24 cellular contexts compared by ENCODE assay signal in the genomic region with DNA sequence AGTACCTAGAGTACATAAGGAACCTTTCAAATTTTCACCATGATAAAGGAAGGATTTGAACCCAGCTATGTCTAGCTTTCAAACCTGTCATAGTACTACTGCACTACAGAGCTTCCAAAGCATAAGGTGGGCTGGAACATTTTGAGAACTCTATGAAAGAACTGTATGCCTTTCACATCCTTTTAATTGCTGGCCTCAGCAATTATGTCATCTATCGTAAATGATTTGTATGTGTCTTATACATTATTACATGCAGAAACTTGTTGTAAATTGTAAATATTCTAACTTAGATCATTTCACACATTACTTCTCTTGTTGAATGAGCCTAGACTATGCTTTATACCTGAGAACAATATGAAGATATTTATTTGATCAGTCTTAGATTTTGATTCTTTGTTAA.
DNase-seq lines count a peak whose midpoint lies in the region; ATAC-seq, FAIRE-seq and TF ChIP-seq lines count a peak whose summit lies in the region.
"Had no signal": no experiment of that assay in that cellular context is flagged by ENCODE, and none has a peak within 500 bp of the region (broad histone marks: within the 10 kb centered on the region; RNA-seq: fewer than 3 reads in every experiment).

No MANE protein-coding gene starts in this region.

- H3K9me3 Mint-ChIP-seq in naive thymus-derived CD4-positive, alpha-beta T cell: peaks cover 0 to 4% (median 0%) of the 10 kb centered on the region in 11 donors
- H3K9me3 Mint-ChIP-seq: CD4-positive, alpha-beta T cell; CD8-positive, alpha-beta T cell had no signal

- H2AFZ ChIP-seq in IMR-90 (replicated peaks; ENCODE audit: low read length, poor library complexity) (no peak overlapping the region), K562 (ENCODE audit: low read depth, low read length) (no peak overlapping the region)

- H3K36me3 ChIP-seq in IMR-90 (ENCODE audit: control insufficient read depth, insufficient read depth, low read length): no peaks in the 10 kb centered on the region
- no peaks in the 10 kb centered on the region for H3K36me3 ChIP-seq in K562 (ENCODE audit: control insufficient read depth, insufficient read depth, low read length)
- no peaks in the 10 kb centered on the region for H3K36me3 ChIP-seq in naive thymus-derived CD4-positive, alpha-beta T cell (ENCODE audit: control insufficient read depth in 2 of 3, insufficient read depth in 3 of 3, low read length in 3 of 3)
- H3K36me3 ChIP-seq: BLaER1 treated with 17β-estradiol and CSF1 and Interleukin-3, amounts not matched to agents 10 nM and 100 nM had no signal

- no peak overlapping the region for H2BK5ac ChIP-seq in IMR-90 (ENCODE audit: low read depth, low read length, poor library complexity, severe bottlenecking)

- H4K91ac ChIP-seq in IMR-90 (ENCODE audit: insufficient read depth, low read depth, low read length): no peak overlapping the region

- no peak overlapping the region for H3K56ac ChIP-seq in IMR-90 (ENCODE audit: extremely low read depth, insufficient read depth, low read length)

- CTCF ChIA-PET in A549 (lab: Yijun Ruan, JAX) (no interaction called here), IMR-90 (lab: Yijun Ruan, JAX) (no interaction called here), K562 (lab: Yijun Ruan, JAX; ENCODE audit: low intra/inter-chr PET ratio) (no interaction called here)
- CTCF ChIA-PET in naive thymus-derived CD4-positive, alpha-beta T cell (lab: Charles Lee): no interaction called here

- DNase-seq in A549 (ENCODE audit: low read depth in 1 of 2, low spot score in 1 of 2): no peak
- no peak for DNase-seq in IMR-90
- no peak for DNase-seq in K562 (ENCODE audit: extremely low read depth in 1 of 4, low spot score in 3 of 4)
- no peak for DNase-seq in naive thymus-derived CD4-positive, alpha-beta T cell
- DNase-seq in NCI-H187 (lab: John Stamatoyannopoulos, UW): no peak
- DNase-seq: 8988T; AML-193; Caco-2; Calu3; CD4-positive, alpha-beta T cell; CD8-positive, alpha-beta T cell; DMS53; DMS79; DND-41; EL; GDM1 had no signal

- no peak overlapping the region for H4K8ac ChIP-seq in IMR-90 (ENCODE audit: low read depth in 2 of 2, low read length in 2 of 2)

- no peak overlapping the region for H3K4me2 ChIP-seq in A549
- H3K4me2 ChIP-seq in IMR-90 (ENCODE audit: low read depth, low read length): no peak overlapping the region
- H3K4me2 ChIP-seq in K562 (ENCODE audit: insufficient read depth, low read length): no peak overlapping the region
- H3K4me2 ChIP-seq: BLaER1 treated with 17β-estradiol and CSF1 and Interleukin-3, amounts not matched to agents 10 nM and 100 nM had no signal

- no peaks in the 10 kb centered on the region for H3K36me3 Mint-ChIP-seq in naive thymus-derived CD4-positive, alpha-beta T cell
- H3K36me3 Mint-ChIP-seq: CD8-positive, alpha-beta T cell had no signal

- H3K4me3 Mint-ChIP-seq in naive thymus-derived CD4-positive, alpha-beta T cell: no peak overlapping the region
- H3K4me3 Mint-ChIP-seq: B cell; CD4-positive, alpha-beta T cell; CD8-positive, alpha-beta T cell had no signal

- H3K4me1 ChIP-seq in A549: no peaks in the 10 kb centered on the region
- H3K4me1 ChIP-seq in IMR-90 (ENCODE audit: control insufficient read depth, insufficient read depth, low read length): no peaks in the 10 kb centered on the region
- H3K4me1 ChIP-seq in K562 (replicated peaks in 1 of 2; ENCODE audit: control insufficient read depth in 2 of 2, insufficient read depth in 2 of 2, low read length in 2 of 2): no peaks in the 10 kb centered on the region
- H3K4me1 ChIP-seq in naive thymus-derived CD4-positive, alpha-beta T cell (ENCODE audit: control insufficient read depth in 2 of 2, insufficient read depth in 2 of 2, low read length in 2 of 2): no peaks in the 10 kb centered on the region
- H3K4me1 ChIP-seq: BLaER1 treated with 17β-estradiol and CSF1 and Interleukin-3, amounts not matched to agents 10 nM and 100 nM; Caco-2 had no signal

- peaks cover 0 to 14% (median 4%) of the 10 kb centered on the region in 5 donors for H3K27me3 Mint-ChIP-seq in naive thymus-derived CD4-positive, alpha-beta T cell
- H3K27me3 Mint-ChIP-seq: B cell; CD4-positive, alpha-beta T cell had no signal

- H3K18ac ChIP-seq in IMR-90 (ENCODE audit: low read depth, low read length): no peak overlapping the region

- TF ChIP-seq POLR2A in A549 (IDR thresholded peaks at IDR 0.05; ENCODE audit: low read length) (no peak), IMR-90 (IDR thresholded peaks at IDR 0.05; ENCODE audit: low read depth, low read length) (no peak), K562 (conservative IDR thresholded peaks at IDR 0.05) (no peak)

- H3K27ac ChIP-seq in A549 (no peak overlapping the region), IMR-90 (ENCODE audit: insufficient read depth, low read length) (no peak overlapping the region), K562 (ENCODE audit: extremely low read depth, low read depth, low read length) (no peak overlapping the region)
- no peak overlapping the region for H3K27ac ChIP-seq in naive thymus-derived CD4-positive, alpha-beta T cell (ENCODE audit: low read depth, low read length)
- H3K27ac ChIP-seq: BLaER1 treated with 17β-estradiol and CSF1 and Interleukin-3, amounts not matched to agents 10 nM and 100 nM; C4-2B had no signal

- H3K79me1 ChIP-seq in IMR-90 (ENCODE audit: low read depth in 1 of 2, low read length in 2 of 2): no peaks in the 10 kb centered on the region

- H3K4me1 Mint-ChIP-seq in naive thymus-derived CD4-positive, alpha-beta T cell: no peaks in the 10 kb centered on the region
- H3K4me1 Mint-ChIP-seq: B cell had no signal

- no peak overlapping the region for H3K9ac ChIP-seq in IMR-90 (ENCODE audit: low read depth, low read length)
- H3K9ac ChIP-seq in K562 (ENCODE audit: insufficient read depth in 1 of 2, low read depth in 2 of 2, low read length in 2 of 2): no peak overlapping the region
- H3K9ac ChIP-seq: BLaER1 treated with 17β-estradiol and CSF1 and Interleukin-3, amounts not matched to agents 10 nM and 100 nM had no signal

- no peak for ATAC-seq in A549
- ATAC-seq in IMR-90 (ENCODE audit: low read depth): no peak
- no peak for ATAC-seq in K562
- ATAC-seq in naive thymus-derived CD4-positive, alpha-beta T cell: no peak
- no peak for ATAC-seq in HG02884 (IDR thresholded peaks at IDR 0.05; ENCODE audit: unreplicated experiment)
- ATAC-seq: CD8-positive, alpha-beta T cell; GM12878 had no signal

- in situ Hi-C loops in IMR-90 (cut with MboI; ENCODE audit: low sequenced_read_pairs): no loop called here
- in situ Hi-C loops in K562 (cut with MboI): no loop called here

- H3K79me2 ChIP-seq in K562 (ENCODE audit: control insufficient read depth, insufficient read depth, low read length): no peaks in the 10 kb centered on the region

- H3K4me3 ChIP-seq in A549 (no peak overlapping the region), IMR-90 (ENCODE audit: insufficient read depth, low read depth, low read length) (no peak overlapping the region), K562 (no peak overlapping the region)
- no peak overlapping the region for H3K4me3 ChIP-seq in naive thymus-derived CD4-positive, alpha-beta T cell (ENCODE audit: low read length)
- H3K4me3 ChIP-seq: BLaER1 treated with 17β-estradiol and CSF1 and Interleukin-3, amounts not matched to agents 10 nM and 100 nM; GM12878 had no signal

- TF ChIP-seq EP300 in A549 (IDR thresholded peaks at IDR 0.05): no peak
- TF ChIP-seq EP300 in K562 (IDR thresholded peaks at IDR 0.05; ENCODE audit: low read length): no peak

- FAIRE-seq in A549 (lab: Jason Lieb, UNC): no peak
- no peak for FAIRE-seq in K562 (lab: Jason Lieb, UNC)
- FAIRE-seq: A204.1, D721Med, GM12878, GM18507 had no signal

- no peak overlapping the region for H3K23ac ChIP-seq in IMR-90 (ENCODE audit: low read depth, low read length)

- H3K9me1 ChIP-seq in IMR-90 (ENCODE audit: insufficient read depth, low read length) (no peaks in the 10 kb centered on the region), K562 (ENCODE audit: control insufficient read depth, insufficient read depth, low read length) (no peaks in the 10 kb centered on the region)

- no peak overlapping the region for H3K14ac ChIP-seq in IMR-90 (replicated peaks; ENCODE audit: low read depth, low read length)

- H3K4ac ChIP-seq in IMR-90 (ENCODE audit: low read depth, low read length): no peak overlapping the region

- no peak overlapping the region for H2AK9ac ChIP-seq in IMR-90 (replicated peaks; ENCODE audit: low read depth, low read length, poor library complexity)

- no TSS peak for BruUV-seq in IMR-90 (replicated peaks; lab: Mats Ljungman, UMichigan)
- no TSS peak for BruUV-seq in K562 (replicated peaks; lab: Mats Ljungman, UMichigan)

- TF ChIP-seq CTCF in A549 (IDR thresholded peaks at IDR 0.05) (no peak), IMR-90 (conservative IDR thresholded peaks at IDR 0.05; ENCODE audit: low read depth, low read length) (no peak), K562 (IDR thresholded peaks at IDR 0.05 in 2 of 3, conservative IDR thresholded peaks at IDR 0.05 in 1 of 3; ENCODE audit: insufficient read depth in 2 of 3, low read depth in 1 of 3, low read length in 3 of 3) (no peak)

- H2BK15ac ChIP-seq in IMR-90 (ENCODE audit: low read depth, low read length): no peak overlapping the region

- POLR2A ChIA-PET in A549 (lab: Yijun Ruan, JAX) (no interaction called here), IMR-90 (lab: Charles Lee; ENCODE audit: unreplicated experiment) (no interaction called here), K562 (lab: Yijun Ruan, JAX) (no interaction called here)
- POLR2A ChIA-PET in naive thymus-derived CD4-positive, alpha-beta T cell (lab: Charles Lee): no interaction called here

- intact Hi-C loops in IMR-90 (cut with micrococcal nuclease) (no loop called here), K562 (cut with micrococcal nuclease) (no loop called here)
- intact Hi-C loops in naive thymus-derived CD4-positive, alpha-beta T cell (cut with micrococcal nuclease): no loop called here

- TF ChIP-seq RAD21 in A549 (conservative IDR thresholded peaks at IDR 0.05 in 1 of 2, IDR thresholded peaks at IDR 0.05 in 1 of 2): no peak
- TF ChIP-seq RAD21 in IMR-90 (IDR thresholded peaks at IDR 0.05; ENCODE audit: low read length): no peak
- no peak for TF ChIP-seq RAD21 in K562 (CRISPR knock-in tag; conservative IDR thresholded peaks at IDR 0.05 in 1 of 2, IDR thresholded peaks at IDR 0.05 in 1 of 2)

- H3K27ac Mint-ChIP-seq in naive thymus-derived CD4-positive, alpha-beta T cell: no peak overlapping the region
- H3K27ac Mint-ChIP-seq: B cell; CD4-positive, alpha-beta T cell; CD8-positive, alpha-beta T cell had no signal

- dilution Hi-C loops in IMR-90 (cut with HindIII; ENCODE audit: low sequenced_read_pairs, unreplicated experiment): no loop called here

- 92% methylated on average over 1 of the region's 1 CpG for WGBS in A549 (ENCODE audit: missing lambda C conversion rate)
- no CpG with 5 or more reads among the region's 1 CpG for WGBS in IMR-90 (ENCODE audit: extremely low coverage in 2 of 2, insufficient read length in 1 of 2), 2 experiments
- 0% methylated on average over 1 of the region's 1 CpG for WGBS in K562 (ENCODE audit: insufficient coverage, low coverage, missing lambda C conversion rate)

- H3K9me3 ChIP-seq in A549 (no peaks in the 10 kb centered on the region), IMR-90 (ENCODE audit: control insufficient read depth, insufficient read depth, low read length) (no peaks in the 10 kb centered on the region), K562 (replicated peaks; ENCODE audit: control insufficient read depth, insufficient read depth, low read depth, low read length) (no peaks in the 10 kb centered on the region)
- H3K9me3 ChIP-seq in naive thymus-derived CD4-positive, alpha-beta T cell (ENCODE audit: control insufficient read depth in 2 of 3, low read length in 3 of 3): no peaks in the 10 kb centered on the region
- H3K9me3 ChIP-seq: Caco-2 had no signal

- no peak overlapping the region for H2AK5ac ChIP-seq in IMR-90 (ENCODE audit: low read depth, low read length)

- H2BK20ac ChIP-seq in IMR-90 (ENCODE audit: low read depth, low read length): no peak overlapping the region

- no peak overlapping the region for H4K5ac ChIP-seq in IMR-90 (ENCODE audit: low read depth, low read length)

- no peaks in the 10 kb centered on the region for H4K20me1 ChIP-seq in IMR-90 (ENCODE audit: insufficient read depth, low read length)
- H4K20me1 ChIP-seq in K562 (replicated peaks; ENCODE audit: control insufficient read depth, insufficient read depth, low read length): no peaks in the 10 kb centered on the region
- H4K20me1 ChIP-seq: BLaER1 treated with 17β-estradiol and CSF1 and Interleukin-3, amounts not matched to agents 10 nM and 100 nM had no signal

- H2BK120ac ChIP-seq in IMR-90 (ENCODE audit: low read depth, low read length): no peak overlapping the region

- no peaks in the 10 kb centered on the region for H3K27me3 ChIP-seq in IMR-90 (ENCODE audit: control insufficient read depth, insufficient read depth, low read length)
- H3K27me3 ChIP-seq in K562 (ENCODE audit: control insufficient read depth in 2 of 2, insufficient read depth in 2 of 2, low read length in 2 of 2): no peaks in the 10 kb centered on the region
- no peaks in the 10 kb centered on the region for H3K27me3 ChIP-seq in naive thymus-derived CD4-positive, alpha-beta T cell (ENCODE audit: control insufficient read depth in 2 of 2, insufficient read depth in 2 of 2, low read length in 2 of 2)

Comparison
In these comparisons a context has a peak if more than half of its experiments do, and no peak if none do; other contexts are left out.
1. Of the 35 proteins assayed by ChIP-seq in both K562 and A549: peak only in K562: none; only in A549: MAFK; in both: none; in neither: 34.